In the genomic region with DNA sequence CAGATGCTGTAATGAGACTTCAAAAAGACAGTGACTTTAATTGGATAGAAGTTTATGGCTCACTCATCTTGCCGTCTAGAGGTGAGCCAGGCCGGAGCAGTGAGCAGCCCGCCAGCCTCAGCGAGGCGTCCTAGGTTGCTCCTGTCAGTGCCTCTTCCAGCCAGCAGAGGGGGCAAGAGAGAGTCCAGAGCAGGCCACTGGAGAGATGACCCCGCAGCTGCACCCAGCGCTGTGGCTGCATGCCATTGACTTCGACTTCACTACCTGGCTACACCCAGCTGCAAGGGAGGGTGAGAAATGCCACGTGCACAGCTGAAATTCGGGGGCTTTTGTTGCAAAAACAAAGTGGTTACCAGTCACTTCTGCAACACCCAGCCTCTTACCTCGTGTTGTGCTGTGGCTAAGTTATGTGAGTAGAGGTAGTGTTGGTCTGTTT, we compare ENCODE assay signal across 8 cellular contexts. TPM values are rescaled to one million over a fixed set of nuclear protein-coding genes. Genes with fewer than 3 reads are reported as not detected.
DNase-seq lines count a peak whose midpoint lies in the region; ATAC-seq and TF ChIP-seq lines count a peak whose summit lies in the region.

No MANE protein-coding gene starts in this region.

- H3K4me1 Mint-ChIP-seq in activated T-cell treated with anti-CD3 and anti-CD28 coated beads, Interleukin-2, amount 50 U/mL, for 72 hours (ENCODE audit: low read depth) = peaks cover 10% of the 10 kb centered on the region

- CTCF ChIA-PET in PC-3 (lab: Charles Lee) = interaction anchor here (1.3 kb wide), 1 partner anchor 80 kb away, joined by 4 read pairs; no protein-coding TSS in a partner anchor

- H3K27ac Mint-ChIP-seq in activated T-cell treated with anti-CD3 and anti-CD28 coated beads, Interleukin-2, amount 50 U/mL, for 72 hours = no peak overlapping the region

- peak; percentile 83 for TF ChIP-seq CTCF in PC-3 (conservative IDR thresholded peaks at IDR 0.05; ENCODE audit: low read depth, low read length)
- TF ChIP-seq CTCF in fibroblast of the aortic adventitia (IDR thresholded peaks at IDR 0.05; ENCODE audit: insufficient read depth, low read length) = peak; percentile 97

- intact Hi-C loops in PC-3 (cut with micrococcal nuclease) = loop anchor here (1.0 kb wide), 1 partner anchor 80 kb away; no protein-coding TSS in a partner anchor

- H3K27me3 Mint-ChIP-seq in activated T-cell treated with anti-CD3 and anti-CD28 coated beads, Interleukin-2, amount 50 U/mL, for 72 hours (ENCODE audit: low read depth) = no peaks in the 10 kb centered on the region

- no peaks in the 10 kb centered on the region for H3K9me3 Mint-ChIP-seq in activated T-cell treated with anti-CD3 and anti-CD28 coated beads, Interleukin-2, amount 50 U/mL, for 72 hours

- no peak overlapping the region for H3K4me3 Mint-ChIP-seq in activated T-cell treated with anti-CD3 and anti-CD28 coated beads, Interleukin-2, amount 50 U/mL, for 72 hours

- no peaks in the 10 kb centered on the region for H3K9me2 ChIP-seq in PC-3 (replicated peaks; ENCODE audit: low read length)

- no peaks in the 10 kb centered on the region for H3K79me2 ChIP-seq in PC-3 (ENCODE audit: low read length)

- POLR2A ChIA-PET in PC-3 (lab: Charles Lee; ENCODE audit: unreplicated experiment) = interaction anchor here (0.6 kb wide), 1 partner anchor 44 kb away, joined by 4 read pairs; no protein-coding TSS in a partner anchor

- DNase-seq in ELF-1 (ENCODE audit: low read depth, low spot score) (peak; percentile 95), HUDEP-2 (lab: John Stamatoyannopoulos, UW; ENCODE audit: unreplicated experiment in 76 of 76) (peak in 69 of 76 experiments; percentile 9 to 84 (median 57)), PC-3 (peak; percentile 75), fibroblast of the aortic adventitia (ENCODE audit: low read depth) (peak; percentile 78), non-pigmented ciliary epithelial cell (ENCODE audit: low read depth) (peak; percentile 35), superior temporal gyrus (ENCODE audit: extremely low spot score) (peak; percentile 84)
- peak; percentile 81 to 84 for DNase-seq in activated T-cell treated with anti-CD3 and anti-CD28 coated beads, Interleukin-2, amount 50 U/mL, for 72 hours

- no peaks in the 10 kb centered on the region for H4K20me1 ChIP-seq in PC-3 (ENCODE audit: low read length)

- H3K9ac ChIP-seq in PC-3 (ENCODE audit: low read length) = no peak overlapping the region

- H3K36me3 Mint-ChIP-seq in activated T-cell treated with anti-CD3 and anti-CD28 coated beads, Interleukin-2, amount 50 U/mL, for 72 hours (ENCODE audit: insufficient read depth in 2 of 2) = peaks cover under 1 to 8% of the 10 kb centered on the region in 2 donors

- no peaks in the 10 kb centered on the region for H3K9me3 ChIP-seq in PC-3 (ENCODE audit: low read length)

- no peak overlapping the region for H3K27ac ChIP-seq in PC-3 (ENCODE audit: low read length)

- no peaks in the 10 kb centered on the region for H3K27me3 ChIP-seq in PC-3 (ENCODE audit: low read length)

- no peak overlapping the region for H2AFZ ChIP-seq in PC-3 (ENCODE audit: low read length)

- peaks cover 3% of the 10 kb centered on the region; the same call in 1 of the 2 replicates for H3K4me1 ChIP-seq in PC-3 (ENCODE audit: insufficient read depth, low read length)

- BruUV-seq in PC-3 (replicated peaks; lab: Mats Ljungman, UMichigan) = no TSS peak

- 0 out of 2 replicates have a peak, but pooled peaks cover 4% of the 10 kb centered on the region for H3K36me3 ChIP-seq in PC-3 (ENCODE audit: low read depth, low read length)

- H3K4me3 ChIP-seq in PC-3 (ENCODE audit: low read length) (no peak overlapping the region), fibroblast of the aortic adventitia (ENCODE audit: low read depth, low read length) (no peak overlapping the region)

- ATAC-seq in GM21528 (IDR thresholded peaks at IDR 0.05; ENCODE audit: low FRiP score, unreplicated experiment) (peak; percentile 81), PC-3 (peak; percentile 99)
- peak; percentile 98 for ATAC-seq in activated T-cell treated with anti-CD3 and anti-CD28 coated beads, Interleukin-2, amount 50 U/mL, for 72 hours (replicated peaks in 1 of 2)

- H3F3A ChIP-seq in PC-3 (ENCODE audit: low read length, unreplicated experiment) = no peaks in the 10 kb centered on the region

- H3K4me2 ChIP-seq in PC-3 (ENCODE audit: low read length) = no peak overlapping the region

RNA-seq across cellular contexts. Expression of gene NUB1, which starts 26.5 kb away (rescaled TPM):
- 40.1 and 47.0 TPM in 2 replicates for total RNA-seq in PC-3 (2014; rRNA removed)
- 10 to 100 TPM; 79.0 to 84.1 TPM for total RNA-seq in activated T-cell treated with anti-CD3 and anti-CD28 coated beads, Interleukin-2, amount 50 U/mL, for 72 hours
- total RNA-seq in fibroblast of the aortic adventitia (ENCODE audit: low replicate concordance) = 46.5 and 193 TPM in 2 replicates

RNA-seq across cellular contexts. Expression of gene WDR86, which starts 41.7 kb away (rescaled TPM):
- total RNA-seq in PC-3 (2014; rRNA removed) = not detected in 2 replicates
- 1 to 10 TPM in 1 of 2 donors, under 1 TPM in 1; 0.53 to 1.0 TPM for total RNA-seq in activated T-cell treated with anti-CD3 and anti-CD28 coated beads, Interleukin-2, amount 50 U/mL, for 72 hours
- 0.45 and 17.7 TPM in 2 replicates for total RNA-seq in fibroblast of the aortic adventitia (ENCODE audit: low replicate concordance)

Comparison
In these comparisons a context has a peak if more than half of its experiments do, and no peak if none do; other contexts are left out.
1. DNase-seq: peak in every context shown above with its lines; median percentile 95 in ELF-1; 84 in superior temporal gyrus; 82 in activated T-cell treated with anti-CD3 and anti-CD28 coated beads, Interleukin-2, amount 50 U/mL, for 72 hours; 78 in fibroblast of the aortic adventitia; 75 in PC-3; 57 in HUDEP-2; 35 in non-pigmented ciliary epithelial cell.